ENCODE assay signal across 15 cellular contexts in genomic region chr2:8451273-8451672, GRCh38.
A peak's percentile ranks its signal among the peaks of the same experiment; 100 is the strongest.
DNase-seq lines count a peak whose midpoint lies in the region; ATAC-seq and TF ChIP-seq lines count a peak whose summit lies in the region.
"Had no signal": no experiment of that assay in that cellular context is flagged by ENCODE, and none has a peak within 500 bp of the region (broad histone marks: within the 10 kb centered on the region; RNA-seq: fewer than 3 reads in every experiment).

No MANE protein-coding gene starts in this region.

- H3K27ac ChIP-seq in right atrium auricular region (no peak overlapping the region), left ventricle myocardium inferior (replicated peaks) (no peak overlapping the region)
- H3K27ac ChIP-seq: BLaER1 treated with 17β-estradiol and CSF1 and Interleukin-3, amounts not matched to agents 10 nM and 100 nM; HL-60 had no signal

- CTCF ChIA-PET in activated CD8-positive, alpha-beta memory T cell treated with anti-CD3 and anti-CD28 coated beads, Interleukin-2, amount 10 ng/mL, durations not matched to agents 7 days and 5 days (lab: Charles Lee): no interaction called here

- H3K27ac Mint-ChIP-seq in activated CD8-positive, alpha-beta memory T cell treated with anti-CD3 and anti-CD28 coated beads, Interleukin-2, amount 10 ng/mL, durations not matched to agents 7 days and 5 days: no peak overlapping the region
- peak overlapping the region in 4 of 6 donors; percentile 39 to 83 (median 73) for H3K27ac Mint-ChIP-seq in immature natural killer cell
- H3K27ac Mint-ChIP-seq: CD4-positive, CD25-positive, alpha-beta regulatory T cell had no signal

- H3K4me1 Mint-ChIP-seq in activated CD8-positive, alpha-beta memory T cell treated with anti-CD3 and anti-CD28 coated beads, Interleukin-2, amount 10 ng/mL, durations not matched to agents 7 days and 5 days: peaks cover 29% of the 10 kb centered on the region
- H3K4me1 Mint-ChIP-seq in immature natural killer cell: peaks cover 64 to 96% of the 10 kb centered on the region in 2 donors

- H3K36me3 ChIP-seq in right atrium auricular region (no peaks in the 10 kb centered on the region), left ventricle myocardium inferior (no peaks in the 10 kb centered on the region)
- H3K36me3 ChIP-seq: BLaER1 treated with 17β-estradiol and CSF1 and Interleukin-3, amounts not matched to agents 10 nM and 100 nM had no signal

- H3K9me3 Mint-ChIP-seq in activated CD8-positive, alpha-beta memory T cell treated with anti-CD3 and anti-CD28 coated beads, Interleukin-2, amount 10 ng/mL, durations not matched to agents 7 days and 5 days (ENCODE audit: low read depth): no peaks in the 10 kb centered on the region
- H3K9me3 Mint-ChIP-seq in immature natural killer cell: no peaks in the 10 kb centered on the region
- H3K9me3 Mint-ChIP-seq: CD4-positive, CD25-positive, alpha-beta regulatory T cell had no signal

- intact Hi-C loops in left ventricle myocardium inferior (cut with micrococcal nuclease): no loop called here

- H3K4me3 ChIP-seq in right atrium auricular region (no peak overlapping the region), left ventricle myocardium inferior (no peak overlapping the region)
- H3K4me3 ChIP-seq: BLaER1 treated with 17β-estradiol and CSF1 and Interleukin-3, amounts not matched to agents 10 nM and 100 nM had no signal

- peaks cover 0 to 3% of the 10 kb centered on the region in 2 donors for H3K4me1 ChIP-seq in right atrium auricular region
- H3K4me1 ChIP-seq in left ventricle myocardium inferior: peaks cover 9% of the 10 kb centered on the region

- ATAC-seq in activated CD8-positive, alpha-beta memory T cell treated with anti-CD3 and anti-CD28 coated beads, Interleukin-2, amount 10 ng/mL, durations not matched to agents 7 days and 5 days: no peak
- ATAC-seq: HCT116 had no signal

- no peaks in the 10 kb centered on the region for H3K9me3 ChIP-seq in right atrium auricular region
- H3K9me3 ChIP-seq in left ventricle myocardium inferior (replicated peaks): no peaks in the 10 kb centered on the region

- no peaks in the 10 kb centered on the region for H3K27me3 Mint-ChIP-seq in activated CD8-positive, alpha-beta memory T cell treated with anti-CD3 and anti-CD28 coated beads, Interleukin-2, amount 10 ng/mL, durations not matched to agents 7 days and 5 days
- H3K27me3 Mint-ChIP-seq in immature natural killer cell (ENCODE audit: low read depth in 3 of 3): peaks cover 2 to 8% (median 8%) of the 10 kb centered on the region in 3 donors
- H3K27me3 Mint-ChIP-seq: CD4-positive, CD25-positive, alpha-beta regulatory T cell had no signal

- DNase-seq in activated CD8-positive, alpha-beta memory T cell treated with anti-CD3 and anti-CD28 coated beads, Interleukin-2, amount 10 ng/mL, durations not matched to agents 7 days and 5 days: peak; percentile 12
- DNase-seq in activated CD8-positive, alpha-beta memory T cell treated with anti-CD3 and anti-CD28 coated beads, Interleukin-2, amount 50 U/mL, for 4 hours: no peak
- peak; percentile 54 for DNase-seq in right atrium auricular region (ENCODE audit: low spot score)
- no peak for DNase-seq in left ventricle myocardium inferior
- no peak for DNase-seq in immature natural killer cell
- DNase-seq in middle frontal gyrus (ENCODE audit: extremely low spot score, low spot score): no peak
- DNase-seq in AG08395 (ENCODE audit: low spot score): no peak
- no peak for DNase-seq in activated CD4-positive, alpha-beta T cell treated with anti-CD3 and anti-CD28 coated beads for 1 hour
- DNase-seq: 8988T; CD4-positive, CD25-positive, alpha-beta regulatory T cell; DMS53; GF-D8 had no signal

- TF ChIP-seq CTCF in right atrium auricular region (IDR thresholded peaks at IDR 0.05) (no peak), left ventricle myocardium inferior (IDR thresholded peaks at IDR 0.05; ENCODE audit: borderline replicate concordance) (no peak)

- H3K27me3 ChIP-seq in right atrium auricular region (no peaks in the 10 kb centered on the region), left ventricle myocardium inferior (ENCODE audit: low read depth) (peaks cover 2% of the 10 kb centered on the region)

- H3K36me3 Mint-ChIP-seq in activated CD8-positive, alpha-beta memory T cell treated with anti-CD3 and anti-CD28 coated beads, Interleukin-2, amount 10 ng/mL, durations not matched to agents 7 days and 5 days: peaks cover 4% of the 10 kb centered on the region
- H3K36me3 Mint-ChIP-seq in immature natural killer cell: peaks cover 0 to 15% (median 10%) of the 10 kb centered on the region in 3 donors
- H3K36me3 Mint-ChIP-seq: CD4-positive, CD25-positive, alpha-beta regulatory T cell had no signal

- no peak overlapping the region for H3K4me3 Mint-ChIP-seq in activated CD8-positive, alpha-beta memory T cell treated with anti-CD3 and anti-CD28 coated beads, Interleukin-2, amount 10 ng/mL, durations not matched to agents 7 days and 5 days
- H3K4me3 Mint-ChIP-seq in immature natural killer cell: no peak overlapping the region
- H3K4me3 Mint-ChIP-seq: CD4-positive, CD25-positive, alpha-beta regulatory T cell had no signal

Comparison
In these comparisons a context has a peak if more than half of its experiments do, and no peak if none do; other contexts are left out.
1. DNase-seq: peak in activated CD8-positive, alpha-beta memory T cell treated with anti-CD3 and anti-CD28 coated beads, Interleukin-2, amount 10 ng/mL, durations not matched to agents 7 days and 5 days (single experiment) and right atrium auricular region (single experiment); none in activated CD8-positive, alpha-beta memory T cell treated with anti-CD3 and anti-CD28 coated beads, Interleukin-2, amount 50 U/mL, for 4 hours (single experiment), left ventricle myocardium inferior (single experiment), immature natural killer cell (0 of 3), middle frontal gyrus (single experiment), AG08395 (single experiment) and activated CD4-positive, alpha-beta T cell treated with anti-CD3 and anti-CD28 coated beads for 1 hour (single experiment).